ENCODE assay signal across 1 cellular context in the genomic region with DNA sequence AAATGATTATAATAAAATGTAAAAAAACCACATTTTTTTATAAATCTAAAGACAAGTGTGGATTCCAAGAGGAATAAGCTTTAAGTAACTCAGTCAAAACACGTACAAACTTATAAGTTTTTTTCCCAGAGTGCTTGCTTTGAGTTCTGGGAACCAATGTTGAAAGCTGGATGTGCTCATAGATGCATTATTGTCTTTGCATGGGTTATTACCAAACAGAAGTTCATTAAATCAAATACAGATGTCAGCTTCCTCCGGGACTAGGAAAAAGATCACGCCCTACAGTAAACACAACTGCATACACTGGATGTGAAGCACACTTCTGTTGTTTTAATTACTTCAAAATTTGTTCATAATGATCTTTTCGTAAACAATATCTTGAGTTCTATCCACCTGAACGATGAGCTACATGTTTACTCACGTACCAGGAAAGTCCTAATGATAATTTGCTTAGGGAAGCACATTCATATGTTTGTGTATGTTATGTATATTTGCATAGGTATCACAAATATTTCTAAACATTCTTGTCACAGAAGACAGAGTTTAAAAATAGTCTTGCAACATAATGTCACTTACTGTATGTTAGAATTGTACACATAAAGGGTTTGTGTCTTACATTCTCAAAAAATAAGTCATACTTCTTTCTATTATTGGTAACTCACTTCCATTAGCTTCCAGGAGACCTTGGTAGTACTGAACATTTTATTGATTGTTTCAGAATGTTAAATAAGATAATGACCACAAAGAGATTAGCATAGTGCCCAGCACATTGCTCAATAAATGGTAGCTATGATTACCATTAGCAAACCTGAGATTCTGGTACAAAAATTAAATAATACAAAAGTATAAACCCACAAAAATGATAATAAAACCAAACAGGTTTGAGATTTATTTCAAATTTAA.
TF ChIP-seq lines count a peak whose summit lies in the region.

No MANE protein-coding gene starts in this region.

TF ChIP-seq in SK-N-SH treated with all-trans-retinoic acid at 6 μM for 48 hours, 23 proteins besides CTCF, POLR2A, EP300 and RAD21 (continued from another document):
- TF ChIP-seq PPARA (CRISPR knock-in tag; IDR thresholded peaks at IDR 0.05; ENCODE audit: borderline replicate concordance) (no peak), OSR1 (CRISPR knock-in tag; IDR thresholded peaks at IDR 0.05) (no peak), ZNF565 (CRISPR knock-in tag; conservative IDR thresholded peaks at IDR 0.05; ENCODE audit: low read depth) (no peak), TCF4 (CRISPR knock-in tag; IDR thresholded peaks at IDR 0.05; ENCODE audit: borderline replicate concordance) (no peak)
- TF ChIP-seq, protein P1, sequence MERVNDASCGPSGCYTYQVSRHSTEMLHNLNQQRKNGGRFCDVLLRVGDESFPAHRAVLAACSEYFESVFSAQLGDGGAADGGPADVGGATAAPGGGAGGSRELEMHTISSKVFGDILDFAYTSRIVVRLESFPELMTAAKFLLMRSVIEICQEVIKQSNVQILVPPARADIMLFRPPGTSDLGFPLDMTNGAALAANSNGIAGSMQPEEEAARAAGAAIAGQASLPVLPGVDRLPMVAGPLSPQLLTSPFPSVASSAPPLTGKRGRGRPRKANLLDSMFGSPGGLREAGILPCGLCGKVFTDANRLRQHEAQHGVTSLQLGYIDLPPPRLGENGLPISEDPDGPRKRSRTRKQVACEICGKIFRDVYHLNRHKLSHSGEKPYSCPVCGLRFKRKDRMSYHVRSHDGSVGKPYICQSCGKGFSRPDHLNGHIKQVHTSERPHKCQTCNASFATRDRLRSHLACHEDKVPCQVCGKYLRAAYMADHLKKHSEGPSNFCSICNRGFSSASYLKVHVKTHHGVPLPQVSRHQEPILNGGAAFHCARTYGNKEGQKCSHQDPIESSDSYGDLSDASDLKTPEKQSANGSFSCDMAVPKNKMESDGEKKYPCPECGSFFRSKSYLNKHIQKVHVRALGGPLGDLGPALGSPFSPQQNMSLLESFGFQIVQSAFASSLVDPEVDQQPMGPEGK (CRISPR knock-in tag; IDR thresholded peaks at IDR 0.05; ENCODE audit: borderline replicate concordance) = no peak
